Comparison of ENCODE assay signal across 28 cellular contexts in genomic region chr6:42821846-42822245, GRCh38. TPM values are rescaled to one million over a fixed set of nuclear protein-coding genes. Genes with fewer than 3 reads are reported as not detected.
DNase-seq lines count a peak whose midpoint lies in the region; ATAC-seq and TF ChIP-seq lines count a peak whose summit lies in the region.
"Had no signal": no experiment of that assay in that cellular context is flagged by ENCODE, and none has a peak within 500 bp of the region (broad histone marks: within the 10 kb centered on the region; RNA-seq: fewer than 3 reads in every experiment).

No MANE protein-coding gene starts in this region.

- TF ChIP-seq EP300 in ovary (IDR thresholded peaks at IDR 0.05) = no peak

- H3K4me3 Mint-ChIP-seq in T-helper 17 cell = no peak overlapping the region
- H3K4me3 Mint-ChIP-seq: activated CD4-positive, alpha-beta T cell treated with anti-CD3 and anti-CD28 coated beads, Interleukin-2, amount 10 ng/mL, durations not matched to agents 24 days and 14 days; activated CD8-positive, alpha-beta memory T cell treated with anti-CD3 and anti-CD28 coated beads, Interleukin-2, amount 10 ng/mL, durations not matched to agents 7 days and 5 days; activated naive CD4-positive, alpha-beta T cell treated with anti-CD3 and anti-CD28 coated beads, Interleukin-2, amount 50 U/mL, for 24 hours; IgD-negative memory B cell; mesothelial cell of epicardium; neural crest cell; stimulated activated effector memory CD8-positive, alpha-beta T cell treated with anti-CD3 and anti-CD28 coated beads, Interleukin-12 subunit alpha, Interleukin-12 subunit beta, amount 100 ng/mL, for 72 hours had no signal

- H3K4me3 ChIP-seq in fibroblast of mammary gland (ENCODE audit: control insufficient read depth, low read depth, low read length) (no peak overlapping the region), skeletal muscle satellite cell (ENCODE audit: low read length) (no peak overlapping the region), ovary (no peak overlapping the region)
- H3K4me3 ChIP-seq: A549, skin epidermis had no signal

- H3K27me3 ChIP-seq in skeletal muscle satellite cell (ENCODE audit: control insufficient read depth, insufficient read depth, low read length) = no peaks in the 10 kb centered on the region
- H3K27me3 ChIP-seq in ovary = no peaks in the 10 kb centered on the region

- peak overlapping the region; percentile 90 for H3K27ac Mint-ChIP-seq in T-helper 17 cell
- H3K27ac Mint-ChIP-seq: activated CD4-positive, alpha-beta T cell treated with anti-CD3 and anti-CD28 coated beads, Interleukin-2, amount 10 ng/mL, durations not matched to agents 24 days and 14 days; activated CD8-positive, alpha-beta memory T cell treated with anti-CD3 and anti-CD28 coated beads, Interleukin-2, amount 10 ng/mL, durations not matched to agents 7 days and 5 days; activated naive CD4-positive, alpha-beta T cell treated with anti-CD3 and anti-CD28 coated beads, Interleukin-2, amount 50 U/mL, for 24 hours; mesothelial cell of epicardium; progenitor cell of endocrine pancreas; stimulated activated effector memory CD8-positive, alpha-beta T cell treated with anti-CD3 and anti-CD28 coated beads, Interleukin-12 subunit alpha, Interleukin-12 subunit beta, amount 100 ng/mL, for 72 hours had no signal

- peak; percentile 18 for DNase-seq in AG08396 (ENCODE audit: low spot score)
- no peak for DNase-seq in T-helper 17 cell
- DNase-seq in fibroblast of mammary gland (ENCODE audit: low read depth) = peak; percentile 38
- no peak for DNase-seq in ovary
- DNase-seq in HuH-7 (ENCODE audit: low spot score) = no peak
- no peak for DNase-seq in stimulated activated CD4-positive, alpha-beta T cell treated with anti-CD3 and anti-CD28 coated beads, Interleukin-1b, Interleukin-23, amount 100 ng/mL, for 48 hours
- DNase-seq in RKO (ENCODE audit: low spot score) = no peak
- DNase-seq: activated CD4-positive, alpha-beta T cell treated with anti-CD3 and anti-CD28 coated beads, Interleukin-2, amount 10 ng/mL, durations not matched to agents 24 days and 14 days; activated CD8-positive, alpha-beta memory T cell treated with anti-CD3 and anti-CD28 coated beads, Interleukin-2, amount 10 ng/mL, durations not matched to agents 7 days and 5 days; effector CD8-positive, alpha-beta T cell; EL; glutamatergic neuron; left cardiac atrium; NCI-H1417 treated with DMSO at 0.1 percent for 48 hours; NCI-H510A treated with DMSO at 0.1 percent for 48 hours; NK-92 treated with Interleukin-12 subunit alpha and Interleukin-12 subunit beta, amount 100 ng/mL, for 24 hours; stimulated activated CD4-positive, alpha-beta T cell treated with anti-CD3 and anti-CD28 coated beads, Interleukin-2, amount 100 ng/mL, for 24 hours had no signal

- no peak for ATAC-seq in T-helper 17 cell
- ATAC-seq: A549; activated CD8-positive, alpha-beta memory T cell treated with anti-CD3 and anti-CD28 coated beads, Interleukin-2, amount 10 ng/mL, durations not matched to agents 7 days and 5 days; esophagus mucosa; Panc1; stimulated activated effector memory CD8-positive, alpha-beta T cell treated with anti-CD3 and anti-CD28 coated beads, Interleukin-12 subunit alpha, Interleukin-12 subunit beta, amount 100 ng/mL, for 72 hours had no signal

- WGBS in ovary, 3 donors = 40 to 51% (median 41%) methylated on average over 2 of the region's 2 CpGs

- intact Hi-C loops in ovary (cut with DNase I) = no loop called here

- no peaks in the 10 kb centered on the region for H3K9me3 ChIP-seq in T-helper 17 cell (ENCODE audit: control insufficient read depth, low read length, poor library complexity, severe bottlenecking)
- no peaks in the 10 kb centered on the region for H3K9me3 ChIP-seq in skeletal muscle satellite cell (replicated peaks; ENCODE audit: low read length)
- no peaks in the 10 kb centered on the region for H3K9me3 ChIP-seq in ovary
- H3K9me3 ChIP-seq: A549 had no signal

- H3K9ac ChIP-seq in skeletal muscle satellite cell (ENCODE audit: low read depth, low read length) = no peak overlapping the region

- H3K27me3 Mint-ChIP-seq in T-helper 17 cell = no peaks in the 10 kb centered on the region
- H3K27me3 Mint-ChIP-seq: activated CD4-positive, alpha-beta T cell treated with anti-CD3 and anti-CD28 coated beads, Interleukin-2, amount 10 ng/mL, durations not matched to agents 24 days and 14 days; activated CD8-positive, alpha-beta memory T cell treated with anti-CD3 and anti-CD28 coated beads, Interleukin-2, amount 10 ng/mL, durations not matched to agents 7 days and 5 days; activated naive CD4-positive, alpha-beta T cell treated with anti-CD3 and anti-CD28 coated beads, Interleukin-2, amount 50 U/mL, for 24 hours; IgD-negative memory B cell; progenitor cell of endocrine pancreas had no signal

- peaks cover 2% of the 10 kb centered on the region for H3K36me3 Mint-ChIP-seq in T-helper 17 cell (ENCODE audit: low read depth)
- H3K36me3 Mint-ChIP-seq: activated naive CD4-positive, alpha-beta T cell treated with anti-CD3 and anti-CD28 coated beads, Interleukin-2, amount 50 U/mL, for 24 hours; IgD-negative memory B cell had no signal

- no peak for TF ChIP-seq CTCF in fibroblast of mammary gland (conservative IDR thresholded peaks at IDR 0.05; ENCODE audit: control insufficient read depth, insufficient read depth, low read depth, low read length)
- TF ChIP-seq CTCF in ovary (IDR thresholded peaks at IDR 0.05) = no peak

- peaks cover 3% of the 10 kb centered on the region for H3K36me3 ChIP-seq in skeletal muscle satellite cell (ENCODE audit: insufficient read depth, low read length)
- H3K36me3 ChIP-seq in ovary = no peaks in the 10 kb centered on the region

- no peak for TF ChIP-seq POLR2A in ovary (IDR thresholded peaks at IDR 0.05)

- peaks cover 12% of the 10 kb centered on the region for H3K4me1 Mint-ChIP-seq in T-helper 17 cell
- H3K4me1 Mint-ChIP-seq: mesothelial cell of epicardium, neural crest cell had no signal

- peak overlapping the region; percentile 40 for H3K4me2 ChIP-seq in skeletal muscle satellite cell (ENCODE audit: low read length)
- H3K4me2 ChIP-seq: A549 had no signal

- H3K4me1 ChIP-seq in skeletal muscle satellite cell (ENCODE audit: control insufficient read depth, insufficient read depth, low read length) (peaks cover 24% of the 10 kb centered on the region), ovary (ENCODE audit: insufficient read depth) (peaks cover 9% of the 10 kb centered on the region)
- H3K4me1 ChIP-seq: A549 had no signal

- peak overlapping the region in 1 of 2 donors; percentile 42 for H3K27ac ChIP-seq in ovary
- H3K27ac ChIP-seq: A549 had no signal

RNA-seq across cellular contexts. Expression of gene BICRAL, which starts 40.0 kb away (rescaled TPM):
- total RNA-seq in T-helper 17 cell (10 to 100 TPM; 31.9 to 34.1 TPM), ovary (10 to 100 TPM; 13.3 to 27.1 (median 25.4) TPM)
- 3.3 and 4.4 TPM in 2 replicates for total RNA-seq in skeletal muscle satellite cell (2012; rRNA removed)
- polyA plus RNA-seq in ovary = 10 to 100 TPM; 10.5 to 24.9 TPM

RNA-seq across cellular contexts. Expression of gene RPL7L1, which starts 57.6 kb away (rescaled TPM):
- total RNA-seq in T-helper 17 cell (10 to 100 TPM; 61.7 to 73.9 TPM), ovary (10 to 100 TPM; 60.1 to 77.9 (median 68.1) TPM)
- total RNA-seq in skeletal muscle satellite cell (2012; rRNA removed) = 140 and 163 TPM in 2 replicates
- polyA plus RNA-seq in ovary = 10 to 100 TPM; 48.6 to 97.8 TPM

Comparison
In these comparisons a context has a peak if more than half of its experiments do, and no peak if none do; other contexts are left out.
1. DNase-seq: peak in AG08396 (single experiment) and fibroblast of mammary gland (single experiment); none in T-helper 17 cell (0 of 3), ovary (0 of 5), HuH-7 (single experiment), stimulated activated CD4-positive, alpha-beta T cell treated with anti-CD3 and anti-CD28 coated beads, Interleukin-1b, Interleukin-23, amount 100 ng/mL, for 48 hours (single experiment) and RKO (single experiment).